Comparison of ENCODE assay signal across 20 cellular contexts in genomic region chr17:55166506-55166905, GRCh38.
"Had no signal": no experiment of that assay in that cellular context is flagged by ENCODE, and none has a peak within 500 bp of the region (broad histone marks: within the 10 kb centered on the region; RNA-seq: fewer than 3 reads in every experiment).

No MANE protein-coding gene starts in this region.

- H3K36me3 ChIP-seq: neutrophil, spleen had no signal

- H3K27me3 Mint-ChIP-seq: memory B cell; naive thymus-derived CD4-positive, alpha-beta T cell; stimulated activated memory B cell treated with anti-CD40 and anti-IgM and Interleukin-4, amounts not matched to agents 10 μg/mL and 1 μg/mL and 100 μg/mL, for 72 hours; stimulated activated naive CD8-positive, alpha-beta T cell treated with anti-CD3 and anti-CD28 coated beads, Interleukin-15, Interleukin-2, amounts not matched to agents 100 ng/mL and 50 ng/mL, for 24 hours had no signal

- H3K27ac Mint-ChIP-seq: memory B cell; naive thymus-derived CD4-positive, alpha-beta T cell; nephron progenitor cell; stimulated activated memory B cell treated with anti-CD40 and anti-IgM and Interleukin-4, amounts not matched to agents 10 μg/mL and 1 μg/mL and 100 μg/mL, for 72 hours; stimulated activated naive CD8-positive, alpha-beta T cell treated with anti-CD3 and anti-CD28 coated beads, Interleukin-15, Interleukin-2, amounts not matched to agents 100 ng/mL and 50 ng/mL, for 24 hours had no signal

- ATAC-seq: naive thymus-derived CD4-positive, alpha-beta T cell; psoas muscle; right lobe of liver; stimulated activated memory B cell treated with anti-CD40 and anti-IgM and Interleukin-4, amounts not matched to agents 10 μg/mL and 1 μg/mL and 100 μg/mL, for 72 hours had no signal

- H2AFZ ChIP-seq: hepatocyte had no signal

- H3K27me3 ChIP-seq: hepatocyte, neutrophil, right lobe of liver, spleen, testis, tibial nerve had no signal

- H3K4me3 ChIP-seq: hepatocyte, psoas muscle, right lobe of liver, spleen, testis, tibial nerve had no signal

- H3K4me3 Mint-ChIP-seq: memory B cell; naive thymus-derived CD4-positive, alpha-beta T cell; nephron progenitor cell; stimulated activated memory B cell treated with anti-CD40 and anti-IgM and Interleukin-4, amounts not matched to agents 10 μg/mL and 1 μg/mL and 100 μg/mL, for 72 hours; stimulated activated naive CD8-positive, alpha-beta T cell treated with anti-CD3 and anti-CD28 coated beads, Interleukin-15, Interleukin-2, amounts not matched to agents 100 ng/mL and 50 ng/mL, for 24 hours had no signal

- H3K4me1 Mint-ChIP-seq: naive thymus-derived CD4-positive, alpha-beta T cell; nephron progenitor cell had no signal

- H3K4me2 ChIP-seq: hepatocyte had no signal

- H3K4me1 ChIP-seq: psoas muscle, right lobe of liver, testis, tibial nerve had no signal

- H3K9me3 Mint-ChIP-seq: memory B cell; naive thymus-derived CD4-positive, alpha-beta T cell; nephron progenitor cell; stimulated activated memory B cell treated with anti-CD40 and anti-IgM and Interleukin-4, amounts not matched to agents 10 μg/mL and 1 μg/mL and 100 μg/mL, for 72 hours; stimulated activated naive CD8-positive, alpha-beta T cell treated with anti-CD3 and anti-CD28 coated beads, Interleukin-15, Interleukin-2, amounts not matched to agents 100 ng/mL and 50 ng/mL, for 24 hours had no signal

- H3K9me3 ChIP-seq: neutrophil, psoas muscle, right lobe of liver, spleen, testis, tibial nerve had no signal

- H3K27ac ChIP-seq: epithelial cell of prostate, neutrophil, psoas muscle, right lobe of liver, spleen, testis, tibial nerve had no signal

- DNase-seq: effector memory CD4-positive, alpha-beta T cell; foreskin melanocyte; head of caudate nucleus; naive thymus-derived CD4-positive, alpha-beta T cell; nephron progenitor cell; psoas muscle; retina; right lobe of liver; spleen; stimulated activated CD4-positive, alpha-beta T cell treated with anti-CD3 and anti-CD28 coated beads, Interleukin-15, amount 100 ng/mL, for 24 hours; stimulated activated CD4-positive, alpha-beta T cell treated with anti-CD3 and anti-CD28 coated beads, Interleukin-1b, Interleukin-23, amount 100 ng/mL, for 48 hours; stimulated activated CD4-positive, alpha-beta T cell treated with anti-CD3 and anti-CD28 coated beads, Interleukin-4, amount 100 ng/mL, for 24 hours; testis had no signal
